In genomic region chr2:70906022-70906421, GRCh38 we compare ENCODE assay signal across 22 cellular contexts. TPM values are rescaled to one million over a fixed set of nuclear protein-coding genes. Genes with fewer than 3 reads are reported as not detected.
"Had no signal": no experiment of that assay in that cellular context is flagged by ENCODE, and none has a peak within 500 bp of the region (broad histone marks: within the 10 kb centered on the region; RNA-seq: fewer than 3 reads in every experiment).

No MANE protein-coding gene starts in this region.

- H3K9me3 Mint-ChIP-seq: activated CD4-positive, alpha-beta T cell treated with anti-CD3 and anti-CD28 coated beads, Interleukin-2, amount 10 ng/mL, durations not matched to agents 7 days and 5 days; memory B cell; neural progenitor cell had no signal

- H3K27ac Mint-ChIP-seq: activated CD4-positive, alpha-beta T cell treated with anti-CD3 and anti-CD28 coated beads, Interleukin-2, amount 10 ng/mL, durations not matched to agents 7 days and 5 days; activated naive CD8-positive, alpha-beta T cell; memory B cell; neural progenitor cell had no signal

- FAIRE-seq: TTC549 had no signal

- DNase-seq: activated CD4-positive, alpha-beta T cell treated with anti-CD3 and anti-CD28 coated beads, Interleukin-2, amount 10 ng/mL, durations not matched to agents 7 days and 5 days; activated CD4-positive, CD25-positive, alpha-beta regulatory T cell treated with anti-CD3 and anti-CD28 coated beads, Interleukin-2, amount 50 U/mL, for 72 hours; brain microvascular endothelial cell; caudate nucleus; dermis blood vessel endothelial cell; effector CD8-positive, alpha-beta T cell; foreskin melanocyte; spleen; stimulated activated CD4-positive, alpha-beta T cell treated with anti-CD3 and anti-CD28 coated beads, Interleukin-4, amount 100 ng/mL, for 1 hour; stimulated activated naive CD4-positive, alpha-beta T cell; T-helper 1 cell; upper lobe of right lung; WERI-Rb-1 had no signal

- H3K9me3 ChIP-seq: ascending aorta, spleen, thoracic aorta, upper lobe of right lung had no signal

- H3K4me3 ChIP-seq: adrenal gland, ascending aorta, hepatocyte, neural progenitor cell, spleen, thoracic aorta, upper lobe of right lung had no signal

- H3K27ac ChIP-seq: adrenal gland, ascending aorta, brain microvascular endothelial cell, hepatocyte, neural progenitor cell, spleen, thoracic aorta, upper lobe of right lung, WERI-Rb-1 had no signal

- H3K36me3 ChIP-seq: adrenal gland, ascending aorta, brain microvascular endothelial cell, neural progenitor cell, spleen, thoracic aorta, upper lobe of right lung had no signal

- H2AFZ ChIP-seq: hepatocyte, neural progenitor cell had no signal

- H3K36me3 Mint-ChIP-seq: activated naive CD8-positive, alpha-beta T cell; memory B cell; neural progenitor cell had no signal

- H3K9ac ChIP-seq: neural progenitor cell had no signal

- H3K4me2 ChIP-seq: hepatocyte, neural progenitor cell had no signal

- H3K27me3 ChIP-seq: brain microvascular endothelial cell had no signal

- H3K79me2 ChIP-seq: hepatocyte had no signal

- H3K4me3 Mint-ChIP-seq: activated CD4-positive, alpha-beta T cell treated with anti-CD3 and anti-CD28 coated beads, Interleukin-2, amount 10 ng/mL, durations not matched to agents 7 days and 5 days; memory B cell had no signal

RNA-seq across cellular contexts. Expression of gene VAX2, which starts 5.6 kb away (rescaled TPM):
- total RNA-seq: activated CD4-positive, alpha-beta T cell treated with anti-CD3 and anti-CD28 coated beads, Interleukin-2, amount 10 ng/mL, durations not matched to agents 7 days and 5 days; mononuclear cell; spleen had no signal

RNA-seq across cellular contexts. Expression of gene ATP6V1B1, which starts 29.7 kb away (rescaled TPM):
- total RNA-seq: activated CD4-positive, alpha-beta T cell treated with anti-CD3 and anti-CD28 coated beads, Interleukin-2, amount 10 ng/mL, durations not matched to agents 7 days and 5 days; ascending aorta; dermis blood vessel endothelial cell; mononuclear cell; spleen had no signal
